ENCODE assay signal across 8 cellular contexts in the genomic region with DNA sequence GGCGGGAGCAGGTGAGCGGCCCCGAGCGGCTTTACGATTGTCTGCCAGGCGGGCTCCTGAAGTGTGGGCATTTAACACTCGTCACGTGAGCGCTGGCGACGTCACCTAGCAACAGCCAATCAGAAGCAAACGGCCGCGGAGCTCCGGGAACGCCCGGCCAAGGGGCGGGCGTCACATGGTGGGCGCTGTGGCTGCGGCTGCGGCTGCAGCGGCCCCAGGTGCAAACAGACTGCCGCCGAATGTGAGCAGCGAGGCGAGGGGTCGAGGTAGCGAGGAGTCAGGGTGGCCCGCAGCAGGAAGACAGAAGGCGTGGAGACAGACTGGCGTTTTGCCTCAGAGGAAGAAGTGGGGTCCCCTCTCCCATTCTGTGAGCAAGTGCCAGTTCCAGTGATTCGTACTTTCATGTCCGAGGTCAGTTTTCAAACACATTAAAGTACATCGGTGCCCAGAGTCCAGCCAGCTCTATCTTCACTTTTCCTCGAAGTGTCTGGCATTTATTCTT. TPM values are rescaled to one million over a fixed set of nuclear protein-coding genes. Genes with fewer than 3 reads are reported as not detected.
DNase-seq lines count a peak whose midpoint lies in the region; ATAC-seq and TF ChIP-seq lines count a peak whose summit lies in the region.

A gene (minus strand): TSS at position 43 of the 502 bp plus-strand sequence. CDS start 362 bp downstream, outside the sequence.

- DNase-seq in activated CD4-positive, alpha-beta T cell treated with anti-CD3 and anti-CD28 coated beads for 24 hours (ENCODE audit: low read depth in 2 of 2) = peak; percentile 35 to 70
- no peak for DNase-seq in activated CD4-positive, alpha-beta T cell treated with anti-CD3 and anti-CD28 coated beads for 1 hour
- peak; percentile 97 for DNase-seq in NCI-H146 (lab: John Stamatoyannopoulos, UW)
- peak in 14 of 34 experiments; percentile 17 to 57 (median 44) for DNase-seq in T-cell

- CTCF ChIA-PET in T-cell (lab: Charles Lee) = interaction anchor here in 1 of 2 donors (0.9 to 2.4 kb wide), 4 partner anchors 18 to 359 kb away, joined by 3 to 9 read pairs (median 3); a partner anchor contains a TSS

- H3K4me1 Mint-ChIP-seq in T-cell = peaks cover 51 to 59% (median 57%) of the 10 kb centered on the region in 3 donors
- peaks cover 53% of the 10 kb centered on the region for H3K4me1 Mint-ChIP-seq in brain

- peaks cover 49 to 82% of the 10 kb centered on the region in 2 donors for H3K27me3 Mint-ChIP-seq in T-cell
- H3K27me3 Mint-ChIP-seq in brain = peaks cover 78% of the 10 kb centered on the region

- ATAC-seq in HG02763 (IDR thresholded peaks at IDR 0.05; ENCODE audit: unreplicated experiment) = peak; percentile 78
- ATAC-seq in T-cell (replicated peaks in 1 of 4) = peak; percentile 20 to 57 (median 26)

- H3K36me3 Mint-ChIP-seq in T-cell = no peaks in the 10 kb centered on the region
- H3K36me3 Mint-ChIP-seq in brain = peaks cover 10% of the 10 kb centered on the region

- POLR2A ChIA-PET in T-cell (lab: Charles Lee) = no interaction called here

- peaks cover 4% of the 10 kb centered on the region; the same call in 1 of the 2 replicates for H3K9me3 ChIP-seq in iPS-20b (ENCODE audit: insufficient read depth, low read depth, low read length)

- H3K9me3 Mint-ChIP-seq in T-cell (no peaks in the 10 kb centered on the region), brain (peaks cover 0 to 10% (median 4%) of the 10 kb centered on the region in 5 experiments)

- H3K27ac Mint-ChIP-seq in T-cell (peak within 1 kb of the TSS in 1 of 2 donors; percentile 44), brain (peak within 1 kb of the TSS in 4 of 5 experiments; percentile 17 to 97 (median 65))

- TF ChIP-seq CTCF in brain (conservative IDR thresholded peaks at IDR 0.05) = no peak

- peaks cover 98% of the 10 kb centered on the region for H3K27me3 ChIP-seq in iPS-20b (ENCODE audit: insufficient read depth, low read length)

- peaks cover 5% of the 10 kb centered on the region; the same call in 1 of the 2 replicates for H3K4me1 ChIP-seq in iPS-20b (ENCODE audit: insufficient read depth, low read length)

- no peak within 1 kb of the TSS for H3K27ac ChIP-seq in iPS-20b (ENCODE audit: low read length)
- peak within 1 kb of the TSS in 3 of 21 experiments; percentile 32 to 71 (median 41) for H3K27ac ChIP-seq in skin epidermis

- no peaks in the 10 kb centered on the region for H3K36me3 ChIP-seq in iPS-20b (ENCODE audit: insufficient read depth, low read depth, low read length)

- H3K9ac ChIP-seq in iPS-20b (ENCODE audit: low read depth, low read length) = no peak within 1 kb of the TSS

- H3K4me3 ChIP-seq in iPS-20b (ENCODE audit: low read length) (peak within 1 kb of the TSS; percentile 67), skin epidermis (peak within 1 kb of the TSS; percentile 23 to 59 (median 53))

- H3K4me3 Mint-ChIP-seq in T-cell (peak within 1 kb of the TSS; percentile 75 to 86 (median 75)), brain (peak within 1 kb of the TSS; percentile 86 to 92 (median 88))

RNA-seq across cellular contexts. Expression of the gene that starts here (rescaled TPM):
- total RNA-seq in T-cell = under 1 TPM in 2 of 5 donors, not detected in 3; 0.16 to 0.19 TPM
- polyA plus RNA-seq in brain (ENCODE audit: insufficient read depth, low read depth, low replicate concordance) = 0.17 TPM

Comparison
In these comparisons a context has a peak if more than half of its experiments do, and no peak if none do; other contexts are left out.
1. Peak in ATAC-seq in T-cell; RNA of the gene not detected or under 1 TPM.